27 cellular contexts compared by ENCODE assay signal in genomic region chr5:2300861-2301610, GRCh38.
"Had no signal": no experiment of that assay in that cellular context is flagged by ENCODE, and none has a peak within 500 bp of the region (broad histone marks: within the 10 kb centered on the region; RNA-seq: fewer than 3 reads in every experiment).

No MANE protein-coding gene starts in this region.

- H3K4me2 ChIP-seq: hepatocyte, smooth muscle cell had no signal

- H3K4me3 ChIP-seq: dorsolateral prefrontal cortex, gastrocnemius medialis, hepatocyte, left lung, prostate gland, right atrium auricular region, smooth muscle cell, stomach, tibial artery had no signal

- H3K79me2 ChIP-seq: hepatocyte, parathyroid adenoma had no signal

- H3K9ac ChIP-seq: parathyroid adenoma had no signal

- H2AFZ ChIP-seq: hepatocyte, parathyroid adenoma had no signal

- H3K9me3 ChIP-seq: gastrocnemius medialis, left lung, neutrophil, prostate gland, right atrium auricular region, stomach, tibial artery had no signal

- FAIRE-seq: kidney had no signal

- DNase-seq: cerebellar nuclear complex; dorsolateral prefrontal cortex; effector CD8-positive, alpha-beta T cell; foreskin fibroblast; gastrocnemius medialis; head of caudate nucleus; kidney; left lung; mesenchymal stem cell; naive thymus-derived CD8-positive, alpha-beta T cell; nephron progenitor cell; stimulated activated CD4-positive, alpha-beta T cell treated with anti-CD3 and anti-CD28 coated beads, Interleukin-12 subunit alpha, Interleukin-12 subunit beta, amount 100 ng/mL, for 4 hours; stimulated activated CD4-positive, alpha-beta T cell treated with anti-CD3 and anti-CD28 coated beads, Interleukin-2, amount 100 ng/mL, for 24 hours; stimulated activated CD4-positive, alpha-beta T cell treated with anti-CD3 and anti-CD28 coated beads, Interleukin-4, amount 100 ng/mL, for 24 hours; stimulated activated naive CD4-positive, alpha-beta T cell treated with Interleukin-2 at 50 U/mL for 16 hours; stomach had no signal

- ATAC-seq: esophagus mucosa; gastrocnemius medialis; left lung; naive thymus-derived CD8-positive, alpha-beta T cell; sciatic nerve; stimulated activated effector memory CD8-positive, alpha-beta T cell treated with anti-CD3 and anti-CD28 coated beads, Interleukin-12 subunit alpha, Interleukin-12 subunit beta, amount 100 ng/mL, for 72 hours had no signal

- H3K27me3 ChIP-seq: hepatocyte, neutrophil, right atrium auricular region had no signal

- H3K4me1 ChIP-seq: gastrocnemius medialis, left lung, parathyroid adenoma, prostate gland, right atrium auricular region, stomach, tibial artery had no signal

- H3K36me3 ChIP-seq: gastrocnemius medialis, left lung, neutrophil, prostate gland, right atrium auricular region, stomach, tibial artery had no signal

- H3K27ac ChIP-seq: dorsolateral prefrontal cortex, epithelial cell of prostate, gastrocnemius medialis, hepatocyte, left lung, neutrophil, parathyroid adenoma, prostate gland, right atrium auricular region, stomach, tibial artery had no signal
